28 cellular contexts compared by ENCODE assay signal in the genomic region with DNA sequence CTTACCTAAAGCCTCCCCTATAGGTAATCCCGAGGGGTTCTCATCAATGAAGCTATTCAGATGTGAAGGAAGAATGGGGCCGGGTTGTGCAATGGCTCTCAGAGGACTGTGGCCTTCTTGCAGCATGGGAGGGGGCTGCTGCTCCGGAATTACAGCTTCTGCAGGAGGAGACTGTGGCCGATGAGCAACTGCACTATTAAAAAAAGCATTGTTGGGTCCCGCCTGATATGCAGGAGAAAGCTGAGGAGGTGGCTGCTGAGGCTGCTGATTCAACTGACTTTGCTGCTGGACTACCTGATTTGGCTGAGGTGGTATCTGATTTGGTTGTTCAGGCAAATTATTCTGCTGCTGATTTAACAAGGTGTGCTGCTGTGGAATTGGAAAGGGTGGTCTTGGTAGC.
DNase-seq lines count a peak whose midpoint lies in the region; ATAC-seq, FAIRE-seq and TF ChIP-seq lines count a peak whose summit lies in the region.
"Had no signal": no experiment of that assay in that cellular context is flagged by ENCODE, and none has a peak within 500 bp of the region (broad histone marks: within the 10 kb centered on the region; RNA-seq: fewer than 3 reads in every experiment).

No MANE protein-coding gene starts in this region.

- H3K36me3 Mint-ChIP-seq in natural killer cell = peaks cover 35% of the 10 kb centered on the region
- H3K36me3 Mint-ChIP-seq in natural killer cell treated with Interleukin-12 subunit alpha and Interleukin-12 subunit beta and Interleukin-15 and Interleukin-18, amount 100 ng/mL, for 72 hours = peaks cover 38% of the 10 kb centered on the region

- H3K9me3 ChIP-seq in endothelial cell of umbilical vein (replicated peaks; ENCODE audit: control insufficient read depth, insufficient read depth, low read length) (no peaks in the 10 kb centered on the region), suprapubic skin (no peaks in the 10 kb centered on the region)
- H3K9me3 ChIP-seq: BE2C, gastroesophageal sphincter, lower lobe of right lung, ovary, SK-N-SH, thyroid gland had no signal

- H3K27me3 ChIP-seq in endothelial cell of umbilical vein (ENCODE audit: control insufficient read depth in 2 of 2, insufficient read depth in 2 of 2, low read length in 2 of 2) = no peaks in the 10 kb centered on the region
- no peaks in the 10 kb centered on the region for H3K27me3 ChIP-seq in suprapubic skin
- H3K27me3 ChIP-seq: BE2C, brain microvascular endothelial cell, gastroesophageal sphincter, ovary, thyroid gland had no signal

- 0 out of 2 replicates have a peak overlapping the region, but pooled peaks have one; percentile 17 for H3K27ac ChIP-seq in RWPE1
- no peak overlapping the region for H3K27ac ChIP-seq in endothelial cell of umbilical vein (ENCODE audit: insufficient read depth, low read depth, low read length)
- H3K27ac ChIP-seq in temporal lobe (ENCODE audit: low read depth, low read length) = peak overlapping the region; percentile 17
- H3K27ac ChIP-seq in suprapubic skin = no peak overlapping the region
- H3K27ac ChIP-seq: brain microvascular endothelial cell, gastroesophageal sphincter, lower lobe of right lung, ovary, skin epidermis, thyroid gland had no signal

- peaks cover 15 to 18% of the 10 kb centered on the region in 2 experiments for H3K36me3 ChIP-seq in endothelial cell of umbilical vein (ENCODE audit: control insufficient read depth in 2 of 2, extremely low read depth in 1 of 2, insufficient read depth in 2 of 2, low read length in 2 of 2)
- H3K36me3 ChIP-seq in suprapubic skin = peaks cover 67% of the 10 kb centered on the region
- H3K36me3 ChIP-seq: ovary had no signal

- no peak overlapping the region for H3K4me2 ChIP-seq in endothelial cell of umbilical vein (ENCODE audit: insufficient read depth, low read length)
- H3K4me2 ChIP-seq: SK-N-SH had no signal

- H3K4me3 Mint-ChIP-seq in natural killer cell = no peak overlapping the region
- no peak overlapping the region for H3K4me3 Mint-ChIP-seq in natural killer cell treated with Interleukin-12 subunit alpha and Interleukin-12 subunit beta and Interleukin-15 and Interleukin-18, amount 100 ng/mL, for 72 hours
- H3K4me3 Mint-ChIP-seq: nephron had no signal

- no peaks in the 10 kb centered on the region for H3K4me1 ChIP-seq in endothelial cell of umbilical vein (ENCODE audit: control insufficient read depth, extremely low read depth, insufficient read depth, low read length)
- H3K4me1 ChIP-seq in suprapubic skin = no peaks in the 10 kb centered on the region
- H3K4me1 ChIP-seq: BE2C, gastroesophageal sphincter had no signal

- H3K9ac ChIP-seq in endothelial cell of umbilical vein (replicated peaks; ENCODE audit: extremely low read depth, insufficient read depth, low read length) = no peak overlapping the region
- H3K9ac ChIP-seq: SK-N-SH had no signal

- BruUV-seq in endothelial cell of umbilical vein (replicated peaks; lab: Mats Ljungman, UMichigan) = TSS peak; percentile 59

- H3K4me1 Mint-ChIP-seq in natural killer cell = peaks cover 25 to 26% of the 10 kb centered on the region in 2 donors
- peaks cover 16 to 24% of the 10 kb centered on the region in 2 donors for H3K4me1 Mint-ChIP-seq in natural killer cell treated with Interleukin-12 subunit alpha and Interleukin-12 subunit beta and Interleukin-15 and Interleukin-18, amount 100 ng/mL, for 72 hours (ENCODE audit: low read depth in 2 of 2)

- no peaks in the 10 kb centered on the region for H4K20me1 ChIP-seq in endothelial cell of umbilical vein (replicated peaks; ENCODE audit: control insufficient read depth, extremely low read depth, insufficient read depth, low read length)

- no peaks in the 10 kb centered on the region for H3K9me1 ChIP-seq in endothelial cell of umbilical vein (replicated peaks; ENCODE audit: control insufficient read depth, extremely low read depth, insufficient read depth, low read length)

- H3K27me3 Mint-ChIP-seq in natural killer cell (ENCODE audit: low read depth in 2 of 2) = no peaks in the 10 kb centered on the region
- no peaks in the 10 kb centered on the region for H3K27me3 Mint-ChIP-seq in natural killer cell treated with Interleukin-12 subunit alpha and Interleukin-12 subunit beta and Interleukin-15 and Interleukin-18, amount 100 ng/mL, for 72 hours

- 84% methylated on average over 5 of the region's 5 CpGs for WGBS in suprapubic skin

- CTCF ChIA-PET in RWPE1 (lab: Yijun Ruan, JAX) (interaction anchor here (0.7 kb wide), 1 partner anchor 147 kb away, joined by 3 read pairs; no protein-coding TSS in a partner anchor), endothelial cell of umbilical vein (lab: Charles Lee) (no interaction called here), HEK293T (lab: Yijun Ruan, JAX) (interaction anchor here (0.6 kb wide), 1 partner anchor 285 kb away, joined by 4 read pairs; no protein-coding TSS in a partner anchor)

- no peaks in the 10 kb centered on the region for H3K9me3 Mint-ChIP-seq in natural killer cell
- no peaks in the 10 kb centered on the region for H3K9me3 Mint-ChIP-seq in natural killer cell treated with Interleukin-12 subunit alpha and Interleukin-12 subunit beta and Interleukin-15 and Interleukin-18, amount 100 ng/mL, for 72 hours
- H3K9me3 Mint-ChIP-seq: nephron had no signal

- no peak for TF ChIP-seq EP300 in suprapubic skin (IDR thresholded peaks at IDR 0.05)

- ATAC-seq in natural killer cell = no peak
- ATAC-seq in natural killer cell treated with Interleukin-12 subunit alpha and Interleukin-12 subunit beta and Interleukin-15 and Interleukin-18, amount 100 ng/mL, for 72 hours = no peak
- ATAC-seq: gastroesophageal sphincter, lower lobe of right lung had no signal

- H3K4me3 ChIP-seq in endothelial cell of umbilical vein (replicated peaks in 1 of 3; ENCODE audit: insufficient read depth in 1 of 3, low read depth in 1 of 3, low read length in 3 of 3) = no peak overlapping the region
- no peak overlapping the region for H3K4me3 ChIP-seq in suprapubic skin
- H3K4me3 ChIP-seq: gastroesophageal sphincter, lower lobe of right lung, ovary, skin epidermis, thyroid gland had no signal

- peaks cover 3% of the 10 kb centered on the region for H3K79me2 ChIP-seq in endothelial cell of umbilical vein (ENCODE audit: control insufficient read depth, insufficient read depth, low read length)

- peak overlapping the region; percentile 37 to 38 for H3K27ac Mint-ChIP-seq in natural killer cell
- no peak overlapping the region for H3K27ac Mint-ChIP-seq in natural killer cell treated with Interleukin-12 subunit alpha and Interleukin-12 subunit beta and Interleukin-15 and Interleukin-18, amount 100 ng/mL, for 72 hours
- H3K27ac Mint-ChIP-seq: nephron had no signal

- TF ChIP-seq POLR2A in endothelial cell of umbilical vein (IDR thresholded peaks at IDR 0.05; ENCODE audit: low read depth, low read length) (no peak), suprapubic skin (IDR thresholded peaks at IDR 0.05) (no peak)

- dilution Hi-C loops in endothelial cell of umbilical vein (cut with MboI; ENCODE audit: extremely low pct_ligation_motif_present, low sequenced_read_pairs) = no loop called here

- no peak for FAIRE-seq in endothelial cell of umbilical vein (lab: Jason Lieb, UNC)
- FAIRE-seq: GM18507, GM19239 had no signal

- no peak overlapping the region for H2AFZ ChIP-seq in endothelial cell of umbilical vein (ENCODE audit: low read depth, low read length)

- TF ChIP-seq CTCF in natural killer cell (IDR thresholded peaks at IDR 0.05) (no peak), RWPE1 (conservative IDR thresholded peaks at IDR 0.05; ENCODE audit: low read depth) (no peak), endothelial cell of umbilical vein (IDR thresholded peaks at IDR 0.05; ENCODE audit: extremely low read depth in 1 of 2, insufficient read depth in 1 of 2, low read depth in 1 of 2, low read length in 2 of 2) (no peak), suprapubic skin (IDR thresholded peaks at IDR 0.05) (no peak)

- POLR2A ChIA-PET in RWPE1 (lab: Yijun Ruan, JAX; ENCODE audit: low non-redundant PET) = no interaction called here
- POLR2A ChIA-PET in endothelial cell of umbilical vein (lab: Charles Lee) = no interaction called here
- POLR2A ChIA-PET in HEK293T (lab: Yijun Ruan, JAX) = no interaction called here

- DNase-seq in natural killer cell (no peak), RWPE1 (ENCODE audit: low spot score) (no peak), endothelial cell of umbilical vein (ENCODE audit: low read depth, low spot score) (no peak), suprapubic skin (ENCODE audit: low spot score in 2 of 2) (no peak), HEK293T (ENCODE audit: extremely low spot score) (no peak), cerebellum (ENCODE audit: low spot score) (no peak)
- no peak for DNase-seq in natural killer cell treated with Interleukin-12 subunit alpha and Interleukin-12 subunit beta and Interleukin-15 and Interleukin-18, amount 100 ng/mL, for 72 hours (ENCODE audit: low spot score)
- DNase-seq: ACHN; activated CD4-positive, alpha-beta T cell treated with anti-CD3 and anti-CD28 coated beads, Interleukin-2, amount 50 U/mL, for 48 hours; activated CD8-positive, alpha-beta memory T cell treated with anti-CD3 and anti-CD28 coated beads, Interleukin-2, amount 50 U/mL, for 4 hours; activated naive CD4-positive, alpha-beta T cell; BE2C; brain microvascular endothelial cell; EL; lower lobe of right lung; NCI-H1092 treated with DMSO at 0.1 percent for 48 hours; NCI-H187; NCI-H446 treated with DMSO at 0.1 percent for 48 hours; ovary; SK-N-SH; stimulated activated naive CD4-positive, alpha-beta T cell treated with Interleukin-2 at 50 U/mL for 16 hours; thyroid gland had no signal

- intact Hi-C loops in natural killer cell (cut with micrococcal nuclease) (no loop called here), endothelial cell of umbilical vein (cut with micrococcal nuclease) (no loop called here)

TF ChIP-seq in endothelial cell of umbilical vein, 7 proteins besides CTCF, POLR2A, EP300 and RAD21 (continues in another document):
- no peak for TF ChIP-seq MYC (IDR thresholded peaks at IDR 0.05; ENCODE audit: low read depth, low read length)
- TF ChIP-seq GATA2 (IDR thresholded peaks at IDR 0.05; ENCODE audit: insufficient read depth, insufficient read length, low read depth, low read length) = no peak
- TF ChIP-seq, protein P1, sequence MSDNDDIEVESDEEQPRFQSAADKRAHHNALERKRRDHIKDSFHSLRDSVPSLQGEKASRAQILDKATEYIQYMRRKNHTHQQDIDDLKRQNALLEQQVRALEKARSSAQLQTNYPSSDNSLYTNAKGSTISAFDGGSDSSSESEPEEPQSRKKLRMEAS (IDR thresholded peaks at IDR 0.05; ENCODE audit: insufficient read depth, insufficient read length) = no peak

TF ChIP-seq in HEK293T, 16 proteins besides CTCF, POLR2A, EP300 and RAD21:
- no peak for TF ChIP-seq HDGF (IDR thresholded peaks at IDR 0.05; ENCODE audit: borderline replicate concordance)
- no peak for TF ChIP-seq FOXA1 (IDR thresholded peaks at IDR 0.05)
- no peak for TF ChIP-seq L3MBTL2 (conservative IDR thresholded peaks at IDR 0.05)
- no peak for TF ChIP-seq FOXM1 (IDR thresholded peaks at IDR 0.05; ENCODE audit: borderline replicate concordance)
TF ChIP-seq in HEK293T: peak in this region for 0.

Comparison
In these comparisons a context has a peak if more than half of its experiments do, and no peak if none do; other contexts are left out.
1. H3K27ac Mint-ChIP-seq: peak in natural killer cell (2 of 2); none in natural killer cell treated with Interleukin-12 subunit alpha and Interleukin-12 subunit beta and Interleukin-15 and Interleukin-18, amount 100 ng/mL, for 72 hours (0 of 2).
2. H3K27ac ChIP-seq: peak in RWPE1 (single experiment) and temporal lobe (single experiment); none in endothelial cell of umbilical vein (single experiment) and suprapubic skin (single experiment).